Comparison of ENCODE assay signal across 1 cellular context in genomic region chr7:744854-745430, GRCh38.
TF ChIP-seq lines count a peak whose summit lies in the region.

No MANE protein-coding gene starts in this region.

TF ChIP-seq in H1, 55 proteins besides CTCF, POLR2A, EP300 and RAD21:
- TF ChIP-seq POLR2AphosphoS5 (IDR thresholded peaks at IDR 0.05; ENCODE audit: low read depth, low read length): no peak
- no peak for TF ChIP-seq E2F6 (IDR thresholded peaks at IDR 0.05)
- no peak for TF ChIP-seq KDM4A (IDR thresholded peaks at IDR 0.05; ENCODE audit: low read depth, low read length, severe bottlenecking)
- no peak for TF ChIP-seq ATF2 (IDR thresholded peaks at IDR 0.05; ENCODE audit: low read length)
